ENCODE assay signal across 8 cellular contexts in the genomic region with DNA sequence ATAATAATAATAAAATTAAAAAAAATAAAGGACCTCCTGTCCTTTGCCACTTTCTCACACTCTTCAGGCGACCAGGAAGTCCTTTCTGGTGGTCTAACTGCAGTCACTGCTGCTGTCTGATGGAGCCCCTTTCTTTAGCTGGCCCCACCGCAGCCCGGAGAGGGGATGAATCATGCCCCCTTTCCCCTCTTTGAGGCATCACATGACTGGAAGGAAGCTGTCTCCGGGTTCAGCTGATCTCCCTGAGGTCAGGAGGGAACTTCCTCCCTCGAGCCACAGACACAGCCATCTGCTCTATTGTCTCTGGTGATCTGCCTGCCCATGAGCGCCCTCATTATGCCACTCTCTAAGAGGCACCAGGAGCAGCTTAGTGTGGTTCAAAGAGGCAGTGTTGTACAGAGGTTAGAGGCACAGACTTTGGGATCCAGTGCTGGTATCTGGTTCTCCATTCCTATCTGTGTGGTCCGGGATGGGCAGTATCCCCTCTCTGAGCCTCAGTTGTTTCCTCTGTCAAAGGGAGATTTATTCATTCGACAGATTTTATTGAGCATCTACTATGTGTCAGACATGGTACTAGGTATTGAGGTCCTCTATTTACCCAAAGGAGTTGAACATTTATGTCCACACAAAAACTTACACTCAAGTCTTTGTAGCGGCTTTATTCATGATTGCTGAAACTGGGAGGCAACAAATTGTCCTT. TPM values are rescaled to one million over a fixed set of nuclear protein-coding genes. Genes with fewer than 3 reads are reported as not detected.
DNase-seq lines count a peak whose midpoint lies in the region; ATAC-seq and TF ChIP-seq lines count a peak whose summit lies in the region.

No MANE protein-coding gene starts in this region.

- H3F3A ChIP-seq in MM.1S (ENCODE audit: insufficient read depth, low read length): peaks cover 42% of the 10 kb centered on the region

- peak; percentile 57 for ATAC-seq in GM19467 (IDR thresholded peaks at IDR 0.05; ENCODE audit: unreplicated experiment)
- ATAC-seq in activated CD8-positive, alpha-beta T cell treated with anti-CD3 and anti-CD28 coated beads for 36 hours: peak; percentile 69

- H4K20me1 ChIP-seq in BLaER1 (peaks cover 30% of the 10 kb centered on the region; the same call in 1 of the 2 replicates), MM.1S (ENCODE audit: insufficient read depth, low read length) (no peaks in the 10 kb centered on the region)

- peak overlapping the region; percentile 97 for H3K27ac ChIP-seq in BLaER1
- peak overlapping the region; percentile 86 for H3K27ac ChIP-seq in MM.1S (ENCODE audit: low read length)

- H3K27me3 ChIP-seq in BLaER1: no peaks in the 10 kb centered on the region
- no peaks in the 10 kb centered on the region for H3K27me3 ChIP-seq in MM.1S (replicated peaks; ENCODE audit: insufficient read depth, low read length)

- no peaks in the 10 kb centered on the region for H3K9me2 ChIP-seq in MM.1S (replicated peaks; ENCODE audit: insufficient read depth, low read length)

- peaks cover 74% of the 10 kb centered on the region for H3K4me1 ChIP-seq in BLaER1
- H3K4me1 ChIP-seq in MM.1S (ENCODE audit: low read length): peaks cover 34% of the 10 kb centered on the region

- CTCF ChIA-PET in activated CD8-positive, alpha-beta T cell treated with anti-CD3 and anti-CD28 coated beads for 36 hours (lab: Charles Lee): interaction anchor here (1.2 to 2.6 kb wide), 6 partner anchors 20 to 250 kb away, joined by 3 to 9 read pairs (median 4); a partner anchor contains a TSS

- H3K27me3 Mint-ChIP-seq in activated CD8-positive, alpha-beta T cell treated with anti-CD3 and anti-CD28 coated beads for 36 hours: no peaks in the 10 kb centered on the region

- H3K36me3 ChIP-seq in BLaER1 (peaks cover 22% of the 10 kb centered on the region), MM.1S (replicated peaks; ENCODE audit: insufficient read depth, low read length) (no peaks in the 10 kb centered on the region)

- H3K4me2 ChIP-seq in BLaER1 (peak overlapping the region; percentile 92), MM.1S (ENCODE audit: low read depth, low read length) (peak overlapping the region; percentile 82)

- peak overlapping the region; percentile 64 for H3K4me3 ChIP-seq in BLaER1
- H3K4me3 ChIP-seq in MM.1S (ENCODE audit: low read length): peak overlapping the region; percentile 46

- H3K4me1 Mint-ChIP-seq in activated CD8-positive, alpha-beta T cell treated with anti-CD3 and anti-CD28 coated beads for 36 hours (ENCODE audit: low read depth): peaks cover 56% of the 10 kb centered on the region

- H3K9ac ChIP-seq in BLaER1 (peak overlapping the region; percentile 88), MM.1S (ENCODE audit: low read length) (peak overlapping the region; percentile 41; the same call in 1 of the 2 replicates)

- POLR2A ChIA-PET in activated CD8-positive, alpha-beta T cell treated with anti-CD3 and anti-CD28 coated beads for 36 hours (lab: Charles Lee): interaction anchor here (0.6 to 5.4 kb wide), 10 partner anchors 11 to 114 kb away, joined by 3 to 45 read pairs (median 4); a partner anchor contains a TSS

- peak overlapping the region; percentile 93 for H3K27ac Mint-ChIP-seq in activated CD8-positive, alpha-beta T cell treated with anti-CD3 and anti-CD28 coated beads for 36 hours

- TF ChIP-seq CTCF in MM.1S (IDR thresholded peaks at IDR 0.05; ENCODE audit: low read length): peak; percentile 77
- TF ChIP-seq CTCF in activated CD8-positive, alpha-beta T cell treated with anti-CD3 and anti-CD28 coated beads for 36 hours (IDR thresholded peaks at IDR 0.05): no peak

- H3K9me3 ChIP-seq in BLaER1: peaks cover 4% of the 10 kb centered on the region; the same call in 1 of the 2 replicates
- H3K9me3 ChIP-seq in MM.1S (replicated peaks; ENCODE audit: insufficient read depth, low read length): no peaks in the 10 kb centered on the region

- H3K9me3 Mint-ChIP-seq in activated CD8-positive, alpha-beta T cell treated with anti-CD3 and anti-CD28 coated beads for 36 hours: no peaks in the 10 kb centered on the region

- peaks cover 77% of the 10 kb centered on the region for H3K79me2 ChIP-seq in MM.1S (ENCODE audit: low read length)

- no peak overlapping the region for H2AFZ ChIP-seq in MM.1S (ENCODE audit: low read length)

- intact Hi-C loops in activated CD8-positive, alpha-beta T cell treated with anti-CD3 and anti-CD28 coated beads for 36 hours (cut with micrococcal nuclease): loop anchor here (5.0 kb wide), 1 partner anchor 35 kb away; a partner anchor contains a TSS

- H3K36me3 Mint-ChIP-seq in activated CD8-positive, alpha-beta T cell treated with anti-CD3 and anti-CD28 coated beads for 36 hours (ENCODE audit: low read depth): peaks cover 35% of the 10 kb centered on the region

- peak overlapping the region; percentile 95 for H3K4me3 Mint-ChIP-seq in activated CD8-positive, alpha-beta T cell treated with anti-CD3 and anti-CD28 coated beads for 36 hours

- DNase-seq in MM.1S (peak; percentile 94), foreskin melanocyte (peak; percentile 17), AG08395 (ENCODE audit: low spot score) (no peak), NCI-H510A treated with DMSO at 0.1 percent for 48 hours (lab: John Stamatoyannopoulos, UW) (no peak)
- peak; percentile 91 for DNase-seq in activated CD8-positive, alpha-beta T cell treated with anti-CD3 and anti-CD28 coated beads for 36 hours
- peak; percentile 54 to 64 for DNase-seq in stimulated activated CD4-positive, alpha-beta T cell treated with anti-CD3 and anti-CD28 coated beads, Interleukin-2, amount 100 ng/mL, for 48 hours

RNA-seq across cellular contexts. Expression of a gene that starts 30.0 kb away (rescaled TPM):
- 10 to 100 TPM; 61.7 to 65.4 TPM for total RNA-seq in activated CD8-positive, alpha-beta T cell treated with anti-CD3 and anti-CD28 coated beads for 36 hours

RNA-seq across cellular contexts. Expression of a gene that starts 35.3 kb away (rescaled TPM):
- 10 to 100 TPM; 20.6 to 20.9 TPM for total RNA-seq in activated CD8-positive, alpha-beta T cell treated with anti-CD3 and anti-CD28 coated beads for 36 hours

Comparison
In these comparisons a context has a peak if more than half of its experiments do, and no peak if none do; other contexts are left out.
1. DNase-seq: peak in MM.1S (single experiment), activated CD8-positive, alpha-beta T cell treated with anti-CD3 and anti-CD28 coated beads for 36 hours (single experiment), foreskin melanocyte (single experiment) and stimulated activated CD4-positive, alpha-beta T cell treated with anti-CD3 and anti-CD28 coated beads, Interleukin-2, amount 100 ng/mL, for 48 hours (2 of 2); none in AG08395 (single experiment) and NCI-H510A treated with DMSO at 0.1 percent for 48 hours (single experiment).